ENCODE assay signal across 1 cellular context in genomic region chr10:70849582-70850016, GRCh38.
TF ChIP-seq lines count a peak whose summit lies in the region.

No MANE protein-coding gene starts in this region.

TF ChIP-seq in HepG2, 621 proteins besides CTCF, POLR2A, EP300 and RAD21 (continued from another document and continues in another):
- TF ChIP-seq NR2F6 (IDR thresholded peaks at IDR 0.05) (no peak), NR2F6 (CRISPR knock-in tag; IDR thresholded peaks at IDR 0.05) (no peak), MATR3 (CRISPR knock-in tag; IDR thresholded peaks at IDR 0.05) (no peak), GFI1 (CRISPR knock-in tag; IDR thresholded peaks at IDR 0.05; ENCODE audit: borderline replicate concordance) (peak; percentile 56; the same call in 1 of the 2 replicates), FOXC1 (CRISPR knock-in tag; IDR thresholded peaks at IDR 0.05; ENCODE audit: borderline replicate concordance) (no peak), HOXD1 (CRISPR knock-in tag; IDR thresholded peaks at IDR 0.05) (no peak), PPARG (CRISPR knock-in tag; conservative IDR thresholded peaks at IDR 0.05) (peak; percentile 51), NAIF1 (CRISPR knock-in tag; IDR thresholded peaks at IDR 0.05; ENCODE audit: borderline replicate concordance) (no peak), AGO1 (IDR thresholded peaks at IDR 0.05; ENCODE audit: low read depth, low read length, poor library complexity, severe bottlenecking) (no peak), SALL2 (CRISPR knock-in tag; IDR thresholded peaks at IDR 0.05) (no peak), ERF (CRISPR knock-in tag; IDR thresholded peaks at IDR 0.05) (no peak), ZFP36L1 (CRISPR knock-in tag; IDR thresholded peaks at IDR 0.05) (no peak), KDM3A (CRISPR knock-in tag; IDR thresholded peaks at IDR 0.05; ENCODE audit: low read depth) (no peak), ZMAT3 (CRISPR knock-in tag; conservative IDR thresholded peaks at IDR 0.05) (no peak), SNRNP70 (IDR thresholded peaks at IDR 0.05; ENCODE audit: low read depth, low read length) (no peak), MAFG (CRISPR knock-in tag; IDR thresholded peaks at IDR 0.05) (no peak), ZNF296 (CRISPR knock-in tag; conservative IDR thresholded peaks at IDR 0.05) (no peak), ZBTB20 (CRISPR knock-in tag; IDR thresholded peaks at IDR 0.05; ENCODE audit: borderline replicate concordance, low read depth) (no peak), ATRX (CRISPR knock-in tag; IDR thresholded peaks at IDR 0.05; ENCODE audit: borderline replicate concordance) (no peak), CHD4 (IDR thresholded peaks at IDR 0.05; ENCODE audit: borderline replicate concordance, low read length) (no peak), TCF7 (IDR thresholded peaks at IDR 0.05; ENCODE audit: low read depth) (peak; percentile 71), GPN1 (CRISPR knock-in tag; IDR thresholded peaks at IDR 0.05; ENCODE audit: borderline replicate concordance) (no peak), E2F2 (CRISPR knock-in tag; IDR thresholded peaks at IDR 0.05; ENCODE audit: borderline replicate concordance) (no peak), DZIP1 (CRISPR knock-in tag; IDR thresholded peaks at IDR 0.05) (no peak), ZNF382 (CRISPR knock-in tag; IDR thresholded peaks at IDR 0.05; ENCODE audit: borderline replicate concordance) (no peak), HINFP (CRISPR knock-in tag; IDR thresholded peaks at IDR 0.05; ENCODE audit: low read depth) (no peak), HNRNPUL1 (IDR thresholded peaks at IDR 0.05; ENCODE audit: low read depth, low read length) (no peak), ZNF616 (CRISPR knock-in tag; IDR thresholded peaks at IDR 0.05; ENCODE audit: low read depth) (no peak), PCBP1 (IDR thresholded peaks at IDR 0.05; ENCODE audit: borderline replicate concordance, low read depth, low read length) (no peak), MBNL3 (CRISPR knock-in tag; conservative IDR thresholded peaks at IDR 0.05) (no peak), ZNF180 (CRISPR knock-in tag; IDR thresholded peaks at IDR 0.05; ENCODE audit: borderline replicate concordance, low read depth) (no peak), HMGXB4 (CRISPR knock-in tag; IDR thresholded peaks at IDR 0.05; ENCODE audit: borderline replicate concordance in 1 of 2, low read depth in 1 of 2) (no peak), ZNF468 (CRISPR knock-in tag; IDR thresholded peaks at IDR 0.05) (no peak), NCOA1 (CRISPR knock-in tag; IDR thresholded peaks at IDR 0.05) (no peak), ZNF460 (CRISPR knock-in tag; IDR thresholded peaks at IDR 0.05; ENCODE audit: borderline replicate concordance) (no peak), MIER2 (CRISPR knock-in tag; IDR thresholded peaks at IDR 0.05) (no peak), FOSL1 (CRISPR knock-in tag; IDR thresholded peaks at IDR 0.05; ENCODE audit: borderline replicate concordance) (no peak), MYPOP (CRISPR knock-in tag; IDR thresholded peaks at IDR 0.05) (no peak), HCFC1 (IDR thresholded peaks at IDR 0.05; ENCODE audit: low read depth, low read length) (no peak), ZNF766 (CRISPR knock-in tag; IDR thresholded peaks at IDR 0.05; ENCODE audit: borderline replicate concordance) (no peak)
- TF ChIP-seq, protein P1, sequence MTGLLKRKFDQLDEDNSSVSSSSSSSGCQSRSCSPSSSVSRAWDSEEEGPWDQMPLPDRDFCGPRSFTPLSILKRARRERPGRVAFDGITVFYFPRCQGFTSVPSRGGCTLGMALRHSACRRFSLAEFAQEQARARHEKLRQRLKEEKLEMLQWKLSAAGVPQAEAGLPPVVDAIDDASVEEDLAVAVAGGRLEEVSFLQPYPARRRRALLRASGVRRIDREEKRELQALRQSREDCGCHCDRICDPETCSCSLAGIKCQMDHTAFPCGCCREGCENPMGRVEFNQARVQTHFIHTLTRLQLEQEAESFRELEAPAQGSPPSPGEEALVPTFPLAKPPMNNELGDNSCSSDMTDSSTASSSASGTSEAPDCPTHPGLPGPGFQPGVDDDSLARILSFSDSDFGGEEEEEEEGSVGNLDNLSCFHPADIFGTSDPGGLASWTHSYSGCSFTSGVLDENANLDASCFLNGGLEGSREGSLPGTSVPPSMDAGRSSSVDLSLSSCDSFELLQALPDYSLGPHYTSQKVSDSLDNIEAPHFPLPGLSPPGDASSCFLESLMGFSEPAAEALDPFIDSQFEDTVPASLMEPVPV (CRISPR knock-in tag; IDR thresholded peaks at IDR 0.05), result no peak
- TF ChIP-seq, protein P2, sequence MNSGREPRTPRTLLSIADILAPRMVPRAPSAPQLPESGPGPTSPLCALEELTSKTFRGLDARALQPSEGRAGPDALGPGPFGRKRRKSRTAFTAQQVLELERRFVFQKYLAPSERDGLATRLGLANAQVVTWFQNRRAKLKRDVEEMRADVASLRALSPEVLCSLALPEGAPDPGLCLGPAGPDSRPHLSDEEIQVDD (CRISPR knock-in tag; IDR thresholded peaks at IDR 0.05; ENCODE audit: borderline replicate concordance), result no peak
- TF ChIP-seq, protein P3, sequence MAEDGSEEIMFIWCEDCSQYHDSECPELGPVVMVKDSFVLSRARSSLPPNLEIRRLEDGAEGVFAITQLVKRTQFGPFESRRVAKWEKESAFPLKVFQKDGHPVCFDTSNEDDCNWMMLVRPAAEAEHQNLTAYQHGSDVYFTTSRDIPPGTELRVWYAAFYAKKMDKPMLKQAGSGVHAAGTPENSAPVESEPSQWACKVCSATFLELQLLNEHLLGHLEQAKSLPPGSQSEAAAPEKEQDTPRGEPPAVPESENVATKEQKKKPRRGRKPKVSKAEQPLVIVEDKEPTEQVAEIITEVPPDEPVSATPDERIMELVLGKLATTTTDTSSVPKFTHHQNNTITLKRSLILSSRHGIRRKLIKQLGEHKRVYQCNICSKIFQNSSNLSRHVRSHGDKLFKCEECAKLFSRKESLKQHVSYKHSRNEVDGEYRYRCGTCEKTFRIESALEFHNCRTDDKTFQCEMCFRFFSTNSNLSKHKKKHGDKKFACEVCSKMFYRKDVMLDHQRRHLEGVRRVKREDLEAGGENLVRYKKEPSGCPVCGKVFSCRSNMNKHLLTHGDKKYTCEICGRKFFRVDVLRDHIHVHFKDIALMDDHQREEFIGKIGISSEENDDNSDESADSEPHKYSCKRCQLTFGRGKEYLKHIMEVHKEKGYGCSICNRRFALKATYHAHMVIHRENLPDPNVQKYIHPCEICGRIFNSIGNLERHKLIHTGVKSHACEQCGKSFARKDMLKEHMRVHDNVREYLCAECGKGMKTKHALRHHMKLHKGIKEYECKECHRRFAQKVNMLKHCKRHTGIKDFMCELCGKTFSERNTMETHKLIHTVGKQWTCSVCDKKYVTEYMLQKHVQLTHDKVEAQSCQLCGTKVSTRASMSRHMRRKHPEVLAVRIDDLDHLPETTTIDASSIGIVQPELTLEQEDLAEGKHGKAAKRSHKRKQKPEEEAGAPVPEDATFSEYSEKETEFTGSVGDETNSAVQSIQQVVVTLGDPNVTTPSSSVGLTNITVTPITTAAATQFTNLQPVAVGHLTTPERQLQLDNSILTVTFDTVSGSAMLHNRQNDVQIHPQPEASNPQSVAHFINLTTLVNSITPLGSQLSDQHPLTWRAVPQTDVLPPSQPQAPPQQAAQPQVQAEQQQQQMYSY (CRISPR knock-in tag; IDR thresholded peaks at IDR 0.05), result no peak
- TF ChIP-seq, protein P4, sequence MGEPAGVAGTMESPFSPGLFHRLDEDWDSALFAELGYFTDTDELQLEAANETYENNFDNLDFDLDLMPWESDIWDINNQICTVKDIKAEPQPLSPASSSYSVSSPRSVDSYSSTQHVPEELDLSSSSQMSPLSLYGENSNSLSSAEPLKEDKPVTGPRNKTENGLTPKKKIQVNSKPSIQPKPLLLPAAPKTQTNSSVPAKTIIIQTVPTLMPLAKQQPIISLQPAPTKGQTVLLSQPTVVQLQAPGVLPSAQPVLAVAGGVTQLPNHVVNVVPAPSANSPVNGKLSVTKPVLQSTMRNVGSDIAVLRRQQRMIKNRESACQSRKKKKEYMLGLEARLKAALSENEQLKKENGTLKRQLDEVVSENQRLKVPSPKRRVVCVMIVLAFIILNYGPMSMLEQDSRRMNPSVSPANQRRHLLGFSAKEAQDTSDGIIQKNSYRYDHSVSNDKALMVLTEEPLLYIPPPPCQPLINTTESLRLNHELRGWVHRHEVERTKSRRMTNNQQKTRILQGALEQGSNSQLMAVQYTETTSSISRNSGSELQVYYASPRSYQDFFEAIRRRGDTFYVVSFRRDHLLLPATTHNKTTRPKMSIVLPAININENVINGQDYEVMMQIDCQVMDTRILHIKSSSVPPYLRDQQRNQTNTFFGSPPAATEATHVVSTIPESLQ (CRISPR knock-in tag; conservative IDR thresholded peaks at IDR 0.05), result no peak
- TF ChIP-seq, protein P5, sequence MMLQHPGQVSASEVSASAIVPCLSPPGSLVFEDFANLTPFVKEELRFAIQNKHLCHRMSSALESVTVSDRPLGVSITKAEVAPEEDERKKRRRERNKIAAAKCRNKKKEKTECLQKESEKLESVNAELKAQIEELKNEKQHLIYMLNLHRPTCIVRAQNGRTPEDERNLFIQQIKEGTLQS (CRISPR knock-in tag; IDR thresholded peaks at IDR 0.05), result no peak
- TF ChIP-seq, protein P6, sequence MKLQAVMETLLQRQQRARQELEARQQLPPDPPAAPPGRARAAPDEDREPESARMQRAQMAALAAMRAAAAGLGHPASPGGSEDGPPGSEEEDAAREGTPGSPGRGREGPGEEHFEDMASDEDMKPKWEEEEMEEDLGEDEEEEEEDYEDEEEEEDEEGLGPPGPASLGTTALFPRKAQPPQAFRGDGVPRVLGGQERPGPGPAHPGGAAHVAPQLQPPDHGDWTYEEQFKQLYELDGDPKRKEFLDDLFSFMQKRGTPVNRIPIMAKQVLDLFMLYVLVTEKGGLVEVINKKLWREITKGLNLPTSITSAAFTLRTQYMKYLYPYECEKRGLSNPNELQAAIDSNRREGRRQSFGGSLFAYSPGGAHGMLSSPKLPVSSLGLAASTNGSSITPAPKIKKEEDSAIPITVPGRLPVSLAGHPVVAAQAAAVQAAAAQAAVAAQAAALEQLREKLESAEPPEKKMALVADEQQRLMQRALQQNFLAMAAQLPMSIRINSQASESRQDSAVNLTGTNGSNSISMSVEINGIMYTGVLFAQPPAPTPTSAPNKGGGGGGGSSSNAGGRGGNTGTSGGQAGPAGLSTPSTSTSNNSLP (IDR thresholded peaks at IDR 0.05; ENCODE audit: low read depth, low read length), result peak; percentile 57; the same call in 1 of the 2 replicates
- TF ChIP-seq, protein P7, sequence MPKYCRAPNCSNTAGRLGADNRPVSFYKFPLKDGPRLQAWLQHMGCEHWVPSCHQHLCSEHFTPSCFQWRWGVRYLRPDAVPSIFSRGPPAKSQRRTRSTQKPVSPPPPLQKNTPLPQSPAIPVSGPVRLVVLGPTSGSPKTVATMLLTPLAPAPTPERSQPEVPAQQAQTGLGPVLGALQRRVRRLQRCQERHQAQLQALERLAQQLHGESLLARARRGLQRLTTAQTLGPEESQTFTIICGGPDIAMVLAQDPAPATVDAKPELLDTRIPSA (CRISPR knock-in tag; IDR thresholded peaks at IDR 0.05; ENCODE audit: borderline replicate concordance), result no peak
